8 cellular contexts compared by ENCODE assay signal in genomic region chr3:120417272-120417911, GRCh38. TPM values are rescaled to one million over a fixed set of nuclear protein-coding genes. Genes with fewer than 3 reads are reported as not detected.
A peak's percentile ranks its signal among the peaks of the same experiment; 100 is the strongest.
DNase-seq lines count a peak whose midpoint lies in the region; ATAC-seq and TF ChIP-seq lines count a peak whose summit lies in the region.

No MANE protein-coding gene starts in this region.

- no peaks in the 10 kb centered on the region for H3K9me3 ChIP-seq in BLaER1 treated with 17β-estradiol and CSF1 and Interleukin-3, amounts not matched to agents 10 nM and 100 nM (replicated peaks in 1 of 11)
- H3K9me3 ChIP-seq in right lobe of liver, result no peaks in the 10 kb centered on the region

- WGBS in right lobe of liver (ENCODE audit: insufficient coverage, low coverage, low lambda C conversion rate, missing lambda C conversion rate), result under 1% methylated on average over 9 of the region's 9 CpGs

- intact Hi-C loops in right lobe of liver (cut with DNase I), result loop anchor here (5.0 to 10.0 kb wide), 3 partner anchors 140 to 173 kb away; no protein-coding TSS in a partner anchor

- H3K36me3 ChIP-seq in BLaER1 treated with 17β-estradiol and CSF1 and Interleukin-3, amounts not matched to agents 10 nM and 100 nM, result peaks cover 0 to 11% (median under 1%) of the 10 kb centered on the region in 11 experiments; a peak in 7 of 22 replicates
- no peaks in the 10 kb centered on the region for H3K36me3 ChIP-seq in right lobe of liver

- H3K27me3 ChIP-seq in BLaER1 treated with 17β-estradiol and CSF1 and Interleukin-3, amounts not matched to agents 10 nM and 100 nM, result no peaks in the 10 kb centered on the region
- no peaks in the 10 kb centered on the region for H3K27me3 ChIP-seq in right lobe of liver

- H3K4me1 ChIP-seq in BLaER1 treated with 17β-estradiol and CSF1 and Interleukin-3, amounts not matched to agents 10 nM and 100 nM, result peaks cover 14 to 32% (median 25%) of the 10 kb centered on the region in 10 experiments; a peak in 18 of 20 replicates
- H3K4me1 ChIP-seq in right lobe of liver, result peaks cover 0 to 27% (median 2%) of the 10 kb centered on the region in 4 donors

- peak overlapping the region in 10 of 11 experiments; percentile 22 to 81 (median 74); a peak in 17 of 22 replicates for H3K27ac ChIP-seq in BLaER1 treated with 17β-estradiol and CSF1 and Interleukin-3, amounts not matched to agents 10 nM and 100 nM
- peak overlapping the region; percentile 15 to 33 (median 26) for H3K27ac ChIP-seq in right lobe of liver

- peak; percentile 99 for ATAC-seq in GM19328 (IDR thresholded peaks at IDR 0.05; ENCODE audit: unreplicated experiment)
- ATAC-seq in HG03469 (IDR thresholded peaks at IDR 0.05; ENCODE audit: unreplicated experiment), result peak; percentile 100
- peak; percentile 97 to 98 (median 98) for ATAC-seq in right lobe of liver

- H3K9ac ChIP-seq in BLaER1 treated with 17β-estradiol and CSF1 and Interleukin-3, amounts not matched to agents 10 nM and 100 nM, result peak overlapping the region; percentile 0 to 79 (median 72); a peak in 21 of 22 replicates

- H3K4me2 ChIP-seq in BLaER1 treated with 17β-estradiol and CSF1 and Interleukin-3, amounts not matched to agents 10 nM and 100 nM, result peak overlapping the region; percentile 60 to 87 (median 80)

- peak; percentile 99 for DNase-seq in NCI-H524 treated with DMSO at 0.1 percent for 48 hours (lab: John Stamatoyannopoulos, UW)
- DNase-seq in activated CD4-positive, alpha-beta T cell treated with anti-CD3 and anti-CD28 coated beads, Interleukin-2, amount 50 U/mL, for 1 hour, result peak; percentile 81
- DNase-seq in dermis microvascular lymphatic vessel endothelial cell (ENCODE audit: low read depth in 2 of 2), result peak; percentile 94 to 98
- peak; percentile 85 to 94 (median 89) for DNase-seq in right lobe of liver
- peak; percentile 74 to 81 for DNase-seq in stimulated activated CD4-positive, alpha-beta T cell treated with anti-CD3 and anti-CD28 coated beads, Interleukin-4, amount 100 ng/mL, for 4 hours

- H4K20me1 ChIP-seq in BLaER1 treated with 17β-estradiol and CSF1 and Interleukin-3, amounts not matched to agents 10 nM and 100 nM, result no peaks in the 10 kb centered on the region

- no peak for TF ChIP-seq POLR2A in right lobe of liver (IDR thresholded peaks at IDR 0.05)

- H3K4me3 ChIP-seq in BLaER1 treated with 17β-estradiol and CSF1 and Interleukin-3, amounts not matched to agents 10 nM and 100 nM, result peak overlapping the region; percentile 39 to 65 (median 52); a peak in 19 of 20 replicates
- H3K4me3 ChIP-seq in right lobe of liver, result peak overlapping the region; percentile 7 to 31 (median 31)

- peak; percentile 91 to 96 (median 92) for TF ChIP-seq CTCF in right lobe of liver (IDR thresholded peaks at IDR 0.05)

RNA-seq across cellular contexts. Expression of gene FSTL1, which starts 33.4 kb away (rescaled TPM):
- total RNA-seq in dermis microvascular lymphatic vessel endothelial cell (95.3 and 136 TPM in 2 replicates), right lobe of liver (10 to 100 TPM; 32.8 to 50.0 (median 45.5) TPM)

Comparison
In these comparisons a context has a peak if more than half of its experiments do, and no peak if none do; other contexts are left out.
1. Peak in every context shown above with its lines: DNase-seq, ATAC-seq, H3K4me3 ChIP-seq and H3K27ac ChIP-seq.